ENCODE assay signal across 14 cellular contexts in genomic region chr15:61906961-61907752, GRCh38.
"Had no signal": no experiment of that assay in that cellular context is flagged by ENCODE, and none has a peak within 500 bp of the region (broad histone marks: within the 10 kb centered on the region; RNA-seq: fewer than 3 reads in every experiment).

No MANE protein-coding gene starts in this region.

- H3K27me3 Mint-ChIP-seq: activated naive CD8-positive, alpha-beta T cell had no signal

- DNase-seq: activated CD4-positive, alpha-beta T cell treated with anti-CD3 and anti-CD28 coated beads, Interleukin-2, amount 50 U/mL, for 1 hour; activated CD4-positive, CD25-positive, alpha-beta regulatory T cell; activated CD8-positive, alpha-beta memory T cell treated with anti-CD3 and anti-CD28 coated beads for 24 hours; activated gamma-delta T cell treated with Interleukin-2 at 50 U/mL for 16 hours; amniotic stem cell; hippocampal formation; psoas muscle; stimulated activated CD4-positive, alpha-beta T cell treated with anti-CD3 and anti-CD28 coated beads, Interleukin-12 subunit alpha, Interleukin-12 subunit beta, amount 100 ng/mL, for 4 hours; stimulated activated CD4-positive, alpha-beta T cell treated with anti-CD3 and anti-CD28 coated beads, Interleukin-2, amount 100 ng/mL, for 24 hours; SW 1271 had no signal

- H3K4me1 Mint-ChIP-seq: stimulated activated effector memory CD8-positive, alpha-beta T cell treated with anti-CD3 and anti-CD28 coated beads, Interleukin-12 subunit alpha, Interleukin-12 subunit beta, amount 100 ng/mL, for 72 hours had no signal

- H3K4me3 Mint-ChIP-seq: activated naive CD8-positive, alpha-beta T cell; stimulated activated effector memory CD8-positive, alpha-beta T cell treated with anti-CD3 and anti-CD28 coated beads, Interleukin-12 subunit alpha, Interleukin-12 subunit beta, amount 100 ng/mL, for 72 hours; T-helper 2 cell treated with Interferon-gamma antibody and Interleukin-4, amounts not matched to agents 5 μg/mL and 100 μg/mL, for 36 hours had no signal

- H3K9me3 ChIP-seq: psoas muscle had no signal

- H3K4me1 ChIP-seq: psoas muscle had no signal

- H3K27ac Mint-ChIP-seq: activated naive CD8-positive, alpha-beta T cell; T-helper 2 cell treated with Interferon-gamma antibody and Interleukin-4, amounts not matched to agents 5 μg/mL and 100 μg/mL, for 36 hours had no signal

- H3K27ac ChIP-seq: psoas muscle had no signal

- H3K4me3 ChIP-seq: psoas muscle had no signal

- H3K9me3 Mint-ChIP-seq: stimulated activated effector memory CD8-positive, alpha-beta T cell treated with anti-CD3 and anti-CD28 coated beads, Interleukin-12 subunit alpha, Interleukin-12 subunit beta, amount 100 ng/mL, for 72 hours had no signal

- FAIRE-seq: keratinocyte had no signal
